9 cellular contexts compared by ENCODE assay signal in the genomic region with DNA sequence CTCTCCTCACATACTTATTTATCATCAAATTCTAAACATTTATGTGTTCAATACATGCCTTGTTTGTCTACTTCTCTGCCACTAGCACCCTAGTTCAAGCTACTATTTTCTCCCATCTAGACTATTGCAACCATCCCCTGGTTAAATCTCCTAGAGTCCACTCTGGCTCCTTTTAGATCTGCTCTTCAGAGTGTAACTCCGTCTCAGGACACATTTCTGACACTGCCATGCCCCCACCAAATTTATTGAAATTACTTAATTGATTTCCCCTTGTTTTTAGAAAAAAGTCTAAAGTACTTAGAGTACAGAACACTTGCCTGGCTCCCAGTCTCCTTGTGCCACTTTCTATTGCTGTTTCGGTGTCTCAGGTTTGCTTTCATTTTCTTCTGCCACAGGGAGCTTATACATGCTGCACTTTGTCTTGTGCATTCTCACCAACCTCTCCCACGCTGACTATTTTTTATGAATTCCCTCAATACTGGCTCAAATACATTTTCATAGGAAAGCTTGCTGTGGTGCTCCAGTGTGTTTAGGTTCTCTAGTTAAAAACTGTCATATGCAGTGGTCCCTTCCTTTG.
A peak's percentile ranks its signal among the peaks of the same experiment; 100 is the strongest.
DNase-seq lines count a peak whose midpoint lies in the region; ATAC-seq and TF ChIP-seq lines count a peak whose summit lies in the region.
"Had no signal": no experiment of that assay in that cellular context is flagged by ENCODE, and none has a peak within 500 bp of the region (broad histone marks: within the 10 kb centered on the region; RNA-seq: fewer than 3 reads in every experiment).

No MANE protein-coding gene starts in this region.

- no peaks in the 10 kb centered on the region for H3K9me3 ChIP-seq in ascending aorta
- H3K9me3 ChIP-seq: esophagus squamous epithelium had no signal

- H2AFZ ChIP-seq in ACC112 (ENCODE audit: low read length, unreplicated experiment): peak overlapping the region; percentile 43

- CTCF ChIA-PET in activated CD4-positive, alpha-beta memory T cell treated with anti-CD3 and anti-CD28 coated beads for 36 hours (lab: Charles Lee): no interaction called here

- H3K27ac Mint-ChIP-seq in activated CD4-positive, alpha-beta memory T cell treated with anti-CD3 and anti-CD28 coated beads for 36 hours: no peak overlapping the region
- H3K27ac Mint-ChIP-seq in CD14-positive monocyte: no peak overlapping the region

- H3K36me3 Mint-ChIP-seq in activated CD4-positive, alpha-beta memory T cell treated with anti-CD3 and anti-CD28 coated beads for 36 hours: no peaks in the 10 kb centered on the region
- H3K36me3 Mint-ChIP-seq in CD14-positive monocyte: no peaks in the 10 kb centered on the region

- H3K4me1 ChIP-seq in ACC112 (ENCODE audit: control insufficient read depth, insufficient read depth, low read length, unreplicated experiment) (no peaks in the 10 kb centered on the region), ascending aorta (no peaks in the 10 kb centered on the region)
- H3K4me1 ChIP-seq: esophagus squamous epithelium had no signal

- no peak for DNase-seq in ascending aorta (ENCODE audit: low spot score in 2 of 2)
- no peak for DNase-seq in globus pallidus (ENCODE audit: low spot score)
- DNase-seq in activated CD4-positive, alpha-beta memory T cell treated with anti-CD3 and anti-CD28 coated beads for 36 hours: no peak
- no peak for DNase-seq in iPS-NIHi7 (ENCODE audit: extremely low spot score)
- DNase-seq in CD14-positive monocyte (ENCODE audit: low spot score): no peak
- DNase-seq: esophagus squamous epithelium had no signal

- POLR2A ChIA-PET in activated CD4-positive, alpha-beta memory T cell treated with anti-CD3 and anti-CD28 coated beads for 36 hours (lab: Charles Lee): no interaction called here

- TF ChIP-seq CTCF in ascending aorta (IDR thresholded peaks at IDR 0.05) (no peak), CD14-positive monocyte (IDR thresholded peaks at IDR 0.05) (no peak)

- no peaks in the 10 kb centered on the region for H3K27me3 Mint-ChIP-seq in activated CD4-positive, alpha-beta memory T cell treated with anti-CD3 and anti-CD28 coated beads for 36 hours
- H3K27me3 Mint-ChIP-seq in CD14-positive monocyte (ENCODE audit: low read depth in 3 of 3): peaks cover 0 to 2% (median 0%) of the 10 kb centered on the region in 3 donors

- H3K27me3 ChIP-seq in ACC112 (ENCODE audit: insufficient read depth, low read length) (no peaks in the 10 kb centered on the region), ascending aorta (no peaks in the 10 kb centered on the region)
- H3K27me3 ChIP-seq: esophagus squamous epithelium had no signal

- intact Hi-C loops in ascending aorta (cut with DNase I): no loop called here
- intact Hi-C loops in activated CD4-positive, alpha-beta memory T cell treated with anti-CD3 and anti-CD28 coated beads for 36 hours (cut with micrococcal nuclease): no loop called here
- intact Hi-C loops in CD14-positive monocyte (cut with micrococcal nuclease): no loop called here

- no peaks in the 10 kb centered on the region for H3K79me2 ChIP-seq in ACC112 (ENCODE audit: control insufficient read depth, insufficient read depth, low read length, unreplicated experiment)

- H3K4me1 Mint-ChIP-seq in activated CD4-positive, alpha-beta memory T cell treated with anti-CD3 and anti-CD28 coated beads for 36 hours (ENCODE audit: low read depth): no peaks in the 10 kb centered on the region
- no peaks in the 10 kb centered on the region for H3K4me1 Mint-ChIP-seq in CD14-positive monocyte

- H3K4me3 Mint-ChIP-seq in activated CD4-positive, alpha-beta memory T cell treated with anti-CD3 and anti-CD28 coated beads for 36 hours: no peak overlapping the region
- no peak overlapping the region for H3K4me3 Mint-ChIP-seq in CD14-positive monocyte

- no peaks in the 10 kb centered on the region for H3K9me3 Mint-ChIP-seq in activated CD4-positive, alpha-beta memory T cell treated with anti-CD3 and anti-CD28 coated beads for 36 hours
- no peaks in the 10 kb centered on the region for H3K9me3 Mint-ChIP-seq in CD14-positive monocyte

- H3K4me3 ChIP-seq in ACC112 (ENCODE audit: low read depth, low read length): peak overlapping the region; percentile 58
- H3K4me3 ChIP-seq in ascending aorta: peak overlapping the region; percentile 13 to 14

- no peaks in the 10 kb centered on the region for H3K36me3 ChIP-seq in ACC112 (ENCODE audit: insufficient read depth, low read length)
- no peaks in the 10 kb centered on the region for H3K36me3 ChIP-seq in ascending aorta
- H3K36me3 ChIP-seq: esophagus squamous epithelium had no signal

- peak; percentile 79 for ATAC-seq in GM21367 (IDR thresholded peaks at IDR 0.05; ENCODE audit: unreplicated experiment)
- ATAC-seq in HG03135 (IDR thresholded peaks at IDR 0.05; ENCODE audit: unreplicated experiment): peak; percentile 76

- no peak overlapping the region for H3K27ac ChIP-seq in ACC112 (ENCODE audit: low read depth, low read length)
- H3K27ac ChIP-seq in ascending aorta: no peak overlapping the region
- H3K27ac ChIP-seq: esophagus squamous epithelium had no signal
